In genomic region chr12:54261817-54262402, GRCh38 we compare ENCODE assay signal across 11 cellular contexts. TPM values are rescaled to one million over a fixed set of nuclear protein-coding genes. Genes with fewer than 3 reads are reported as not detected.
DNase-seq lines count a peak whose midpoint lies in the region; ATAC-seq, FAIRE-seq and TF ChIP-seq lines count a peak whose summit lies in the region.
"Had no signal": no experiment of that assay in that cellular context is flagged by ENCODE, and none has a peak within 500 bp of the region (broad histone marks: within the 10 kb centered on the region; RNA-seq: fewer than 3 reads in every experiment).

No MANE protein-coding gene starts in this region.

- H3K27me3 ChIP-seq in A673 (replicated peaks; ENCODE audit: insufficient read depth, low read depth, low read length, poor library complexity): no peaks in the 10 kb centered on the region
- H3K27me3 ChIP-seq in HUES48 (ENCODE audit: control insufficient read depth, insufficient read depth, low read length): no peaks in the 10 kb centered on the region
- H3K27me3 ChIP-seq in astrocyte (ENCODE audit: insufficient read depth, low read length): no peaks in the 10 kb centered on the region
- H3K27me3 ChIP-seq in left lung: no peaks in the 10 kb centered on the region
- H3K27me3 ChIP-seq in stomach: no peaks in the 10 kb centered on the region

- H3K27ac Mint-ChIP-seq in astrocyte (ENCODE audit: unreplicated experiment): peak overlapping the region; percentile 97

- no peaks in the 10 kb centered on the region for H3K36me3 Mint-ChIP-seq in astrocyte (ENCODE audit: low read depth, unreplicated experiment)

- no peak for TF ChIP-seq EP300 in stomach (IDR thresholded peaks at IDR 0.05)

- FAIRE-seq in astrocyte (lab: Jason Lieb, UNC): no peak
- FAIRE-seq: TTC549 had no signal

- H3K9ac ChIP-seq in HUES48 (ENCODE audit: low read depth, low read length): no peak overlapping the region
- peak overlapping the region; percentile 63 for H3K9ac ChIP-seq in astrocyte (ENCODE audit: low read length)

- H3K79me2 ChIP-seq in astrocyte (ENCODE audit: insufficient read depth, low read length): peaks cover 70% of the 10 kb centered on the region

- peaks cover 53% of the 10 kb centered on the region for H3K4me1 ChIP-seq in A673 (ENCODE audit: insufficient read depth, low read length, poor library complexity, severe bottlenecking)
- H3K4me1 ChIP-seq in HUES48 (ENCODE audit: control insufficient read depth, insufficient read depth, low read length): peaks cover 52% of the 10 kb centered on the region
- H3K4me1 ChIP-seq in astrocyte (ENCODE audit: insufficient read depth, low read length): peaks cover 58% of the 10 kb centered on the region
- H3K4me1 ChIP-seq in left lung: peaks cover 6 to 47% of the 10 kb centered on the region in 2 donors
- peaks cover 18 to 63% (median 38%) of the 10 kb centered on the region in 4 donors for H3K4me1 ChIP-seq in stomach

- intact Hi-C loops in A673 (cut with micrococcal nuclease; ENCODE audit: unreplicated experiment) (no loop called here), left lung (cut with DNase I) (no loop called here), stomach (cut with DNase I; ENCODE audit: low total_unique reads) (no loop called here), posterior vena cava (cut with DNase I) (loop anchor here in 1 of 2 donors (5.0 kb wide), 1 partner anchor 1445 kb away; the partner anchor contains the start of gene ITGA7)

- POLR2A ChIA-PET in A673 (lab: Charles Lee; ENCODE audit: low non-redundant PET): interaction anchor here (1.4 kb wide), 1 partner anchor 18 kb away, joined by 5 read pairs; the partner anchor contains the start of genes CBX5 and HNRNPA1

- no peak for DNase-seq in A673 (ENCODE audit: low spot score)
- no peak for DNase-seq in astrocyte (ENCODE audit: low read depth)
- no peak for DNase-seq in left lung
- DNase-seq in stomach: no peak
- DNase-seq in glomerular visceral epithelial cell (ENCODE audit: extremely low spot score): no peak
- no peak for DNase-seq in activated gamma-delta T cell (lab: John Stamatoyannopoulos, UW)
- no peak for DNase-seq in posterior vena cava (ENCODE audit: low spot score)
- DNase-seq: activated gamma-delta T cell treated with Interleukin-2 at 50 U/mL for 16 hours had no signal

- H3K27ac ChIP-seq in A673 (ENCODE audit: low read depth, low read length, poor library complexity, severe bottlenecking) (peak overlapping the region; percentile 87), HUES48 (ENCODE audit: low read depth, low read length) (peak overlapping the region; percentile 54), astrocyte (ENCODE audit: low read depth, low read length) (peak overlapping the region; percentile 67), left lung (peak overlapping the region; percentile 9 to 23), stomach (no peak overlapping the region)
- H3K27ac ChIP-seq: prostate gland had no signal

- no peak for TF ChIP-seq POLR2A in stomach (IDR thresholded peaks at IDR 0.05)

- H3K4me2 ChIP-seq in astrocyte (ENCODE audit: low read length): peak overlapping the region; percentile 73

- peaks cover 42% of the 10 kb centered on the region for H3K4me1 Mint-ChIP-seq in astrocyte (ENCODE audit: low read depth, unreplicated experiment)

- no peak overlapping the region for H3K4me3 ChIP-seq in A673 (ENCODE audit: low read depth, low read length, poor library complexity, severe bottlenecking)
- no peak overlapping the region for H3K4me3 ChIP-seq in HUES48 (ENCODE audit: low read depth, low read length)
- no peak overlapping the region for H3K4me3 ChIP-seq in astrocyte (ENCODE audit: insufficient read depth, low read depth, low read length)
- H3K4me3 ChIP-seq in left lung: no peak overlapping the region
- no peak overlapping the region for H3K4me3 ChIP-seq in stomach
- H3K4me3 ChIP-seq: prostate gland had no signal

- peaks cover 9% of the 10 kb centered on the region for H3K36me3 ChIP-seq in A673 (ENCODE audit: insufficient read depth, low read length, poor library complexity, severe bottlenecking)
- peaks cover 10% of the 10 kb centered on the region for H3K36me3 ChIP-seq in HUES48 (ENCODE audit: control insufficient read depth, insufficient read depth, low read length)
- H3K36me3 ChIP-seq in astrocyte (ENCODE audit: insufficient read depth, low read length): peaks cover 12% of the 10 kb centered on the region
- peaks cover 0 to 6% of the 10 kb centered on the region in 2 donors for H3K36me3 ChIP-seq in left lung
- peaks cover 6 to 9% (median 7%) of the 10 kb centered on the region in 4 donors for H3K36me3 ChIP-seq in stomach
- H3K36me3 ChIP-seq: prostate gland had no signal

- no peaks in the 10 kb centered on the region for H3K9me3 Mint-ChIP-seq in astrocyte (ENCODE audit: unreplicated experiment)

- no peak overlapping the region for H2AFZ ChIP-seq in astrocyte (ENCODE audit: low read depth, low read length)

- no peak for TF ChIP-seq CTCF in A673 (conservative IDR thresholded peaks at IDR 0.05; ENCODE audit: low read depth, low read length)
- TF ChIP-seq CTCF in astrocyte (IDR thresholded peaks at IDR 0.05; ENCODE audit: insufficient read depth, low read depth, low read length): no peak
- TF ChIP-seq CTCF in left lung (IDR thresholded peaks at IDR 0.05): no peak
- no peak for TF ChIP-seq CTCF in stomach (IDR thresholded peaks at IDR 0.05)

- WGBS in stomach, 5 donors: 57 to 80% (median 75%) methylated on average over 5 of the region's 5 CpGs

- no peaks in the 10 kb centered on the region for H4K20me1 ChIP-seq in astrocyte (ENCODE audit: insufficient read depth, low read length)

- H3K9me3 ChIP-seq in A673 (ENCODE audit: low read depth, low read length, poor library complexity, severe bottlenecking) (no peaks in the 10 kb centered on the region), HUES48 (ENCODE audit: control insufficient read depth, insufficient read depth, low read length) (no peaks in the 10 kb centered on the region), astrocyte (ENCODE audit: insufficient read depth, low read depth, low read length) (no peaks in the 10 kb centered on the region), left lung (no peaks in the 10 kb centered on the region), stomach (no peaks in the 10 kb centered on the region)
- H3K9me3 ChIP-seq: prostate gland had no signal

- no TSS peak for BruUV-seq in A673 (replicated peaks; lab: Mats Ljungman, UMichigan)

- no peak for ATAC-seq in left lung

- CTCF ChIA-PET in A673 (lab: Charles Lee): interaction anchor here (1.0 kb wide), 1 partner anchor 137 kb away, joined by 3 read pairs; no protein-coding TSS in a partner anchor

- no peak overlapping the region for H3K4me3 Mint-ChIP-seq in astrocyte (ENCODE audit: unreplicated experiment)

- H3K27me3 Mint-ChIP-seq in astrocyte (ENCODE audit: low read depth, unreplicated experiment): no peaks in the 10 kb centered on the region

RNA-seq across cellular contexts. Expression of gene CBX5, which starts 18.0 kb away (rescaled TPM):
- total RNA-seq in A673 (2021) (235 and 254 TPM in 2 replicates), astrocyte (99.9 and 111 TPM in 2 replicates), left lung (10 to 100 TPM; 69.8 to 72.2 TPM), stomach (10 to 100 TPM in 4 of 5 donors, 1 to 10 TPM in 1; 8.7 to 66.8 (median 29.1) TPM), posterior vena cava (10 to 100 TPM; 46.2 to 56.2 TPM)
- 1 to 10 TPM; 4.9 to 7.6 (median 5.2) TPM for polyA plus RNA-seq in stomach

RNA-seq across cellular contexts. Expression of gene HNRNPA1, which starts 18.6 kb away (rescaled TPM):
- total RNA-seq in A673 (2021) (1,763 and 1,764 TPM in 2 replicates), astrocyte (484 and 612 TPM in 2 replicates), left lung (100 to 1,000 TPM; 652 to 783 TPM), stomach (100 to 1,000 TPM; 211 to 763 (median 303) TPM), posterior vena cava (100 to 1,000 TPM; 503 to 615 TPM)
- 1,000 to 10,000 TPM in 2 of 3 donors, 100 to 1,000 TPM in 1; 960 to 1,103 (median 1,040) TPM for polyA plus RNA-seq in stomach

RNA-seq across cellular contexts. Expression of gene NFE2, which starts 38.9 kb away (rescaled TPM):
- not detected in 2 replicates for total RNA-seq in A673 (2021)
- 0.29 and 0.41 TPM in 2 replicates for total RNA-seq in astrocyte
- total RNA-seq in left lung: 10 to 100 TPM in 1 of 2 donors, 1 to 10 TPM in 1; 2.9 to 21.3 TPM
- 1 to 10 TPM in 1 of 5 donors, under 1 TPM in 1, not detected in 3; 0.37 to 2.0 TPM for total RNA-seq in stomach
- polyA plus RNA-seq in stomach: under 1 TPM in 2 of 3 donors, not detected in 1; 0.20 to 1.00 TPM
- 1 to 10 TPM; 1.6 to 3.5 TPM for total RNA-seq in posterior vena cava

Comparison
In these comparisons a context has a peak if more than half of its experiments do, and no peak if none do; other contexts are left out.
1. H3K27ac ChIP-seq: peak in A673 (single experiment), HUES48 (single experiment), astrocyte (single experiment) and left lung (2 of 2); none in stomach (0 of 5).